In genomic region chr1:38009088-38009840, GRCh38 we compare ENCODE assay signal across 1 cellular context.
TF ChIP-seq lines count a peak whose summit lies in the region.

No MANE protein-coding gene starts in this region.

TF ChIP-seq in H1, 55 proteins besides CTCF, POLR2A, EP300 and RAD21:
- TF ChIP-seq ASH2L (IDR thresholded peaks at IDR 0.05; ENCODE audit: low read length) (peak; percentile 60), CREB1 (IDR thresholded peaks at IDR 0.05) (no peak), TAF1 (IDR thresholded peaks at IDR 0.05; ENCODE audit: low read depth, low read length) (no peak), MAFK (IDR thresholded peaks at IDR 0.05; ENCODE audit: low read depth, low read length) (0 out of 2 replicates have a peak, but pooled peaks have one; percentile 14), SP4 (IDR thresholded peaks at IDR 0.05; ENCODE audit: low read length) (no peak), CHD1 (IDR thresholded peaks at IDR 0.05; ENCODE audit: low read depth, low read length) (no peak), TBP (IDR thresholded peaks at IDR 0.05; ENCODE audit: low read depth, low read length) (no peak), RNF2 (IDR thresholded peaks at IDR 0.05; ENCODE audit: borderline replicate concordance, low read depth, low read length, missing control alignments, poor library complexity, severe bottlenecking) (no peak), SRF (IDR thresholded peaks at IDR 0.05; ENCODE audit: low read depth, low read length) (no peak), USF2 (IDR thresholded peaks at IDR 0.05; ENCODE audit: low read length) (no peak), CEBPB (IDR thresholded peaks at IDR 0.05; ENCODE audit: low read depth, low read length) (no peak)
